In genomic region chr17:29760771-29761682, GRCh38 we compare ENCODE assay signal across 7 cellular contexts.
DNase-seq lines count a peak whose midpoint lies in the region; ATAC-seq lines count a peak whose summit lies in the region.

No MANE protein-coding gene starts in this region.

- H3K4me3 ChIP-seq in effector memory CD4-positive, alpha-beta T cell (ENCODE audit: insufficient read depth, low read depth, low read length, poor library complexity, severe bottlenecking), result peak overlapping the region; percentile 94

- peak overlapping the region; percentile 92 for H3K4me3 Mint-ChIP-seq in memory B cell

- no peaks in the 10 kb centered on the region for H3K27me3 ChIP-seq in effector memory CD4-positive, alpha-beta T cell (replicated peaks; ENCODE audit: control insufficient read depth, insufficient read depth, low read length, poor library complexity, severe bottlenecking)

- DNase-seq in NCI-H82 treated with DMSO at 0.1 percent for 48 hours (lab: John Stamatoyannopoulos, UW; ENCODE audit: unreplicated experiment) (peak; percentile 20), memory B cell (ENCODE audit: low spot score in 2 of 2) (peak; percentile 92 to 93)
- peak; percentile 96 for DNase-seq in activated CD8-positive, alpha-beta memory T cell treated with anti-CD3 and anti-CD28 coated beads for 24 hours
- peak; percentile 80 to 85 (median 83) for DNase-seq in effector memory CD4-positive, alpha-beta T cell
- peak; percentile 74 to 90 (median 84) for DNase-seq in stimulated activated CD4-positive, alpha-beta T cell treated with anti-CD3 and anti-CD28 coated beads, TNF-alpha, amount 100 ng/mL, for 48 hours (ENCODE audit: low read depth in 3 of 3)

- H3K9me3 Mint-ChIP-seq in memory B cell, result no peaks in the 10 kb centered on the region

- peak overlapping the region; percentile 89 for H3K27ac Mint-ChIP-seq in memory B cell

- no peaks in the 10 kb centered on the region for H3K9me3 ChIP-seq in effector memory CD4-positive, alpha-beta T cell (ENCODE audit: control insufficient read depth, low read length)

- peaks cover 20% of the 10 kb centered on the region for H3K4me1 Mint-ChIP-seq in memory B cell

- H3K4me1 ChIP-seq in effector memory CD4-positive, alpha-beta T cell (ENCODE audit: control insufficient read depth, insufficient read depth, low read length, poor library complexity, severe bottlenecking), result peaks cover 18% of the 10 kb centered on the region

- ATAC-seq in GM18868 (IDR thresholded peaks at IDR 0.05; ENCODE audit: unreplicated experiment) (peak; percentile 84), HG03066 (IDR thresholded peaks at IDR 0.05; ENCODE audit: low read depth, unreplicated experiment) (peak; percentile 79), memory B cell (ENCODE audit: low read depth) (peak; percentile 85)

- peak overlapping the region; percentile 80 for H3K27ac ChIP-seq in effector memory CD4-positive, alpha-beta T cell (ENCODE audit: insufficient read depth, low read length, poor library complexity, severe bottlenecking)

- no peaks in the 10 kb centered on the region for H3K27me3 Mint-ChIP-seq in memory B cell

- H3K36me3 ChIP-seq in effector memory CD4-positive, alpha-beta T cell (ENCODE audit: control insufficient read depth, insufficient read depth, low read length), result no peaks in the 10 kb centered on the region

- H3K36me3 Mint-ChIP-seq in memory B cell, result peaks cover 4% of the 10 kb centered on the region

Comparison
In these comparisons a context has a peak if more than half of its experiments do, and no peak if none do; other contexts are left out.
1. Peak in every context shown above with its lines: DNase-seq, ATAC-seq, H3K4me3 ChIP-seq and H3K27ac ChIP-seq.
2. DNase-seq: peak in every context shown above with its lines; median percentile 96 in activated CD8-positive, alpha-beta memory T cell treated with anti-CD3 and anti-CD28 coated beads for 24 hours; 92 in memory B cell; 84 in stimulated activated CD4-positive, alpha-beta T cell treated with anti-CD3 and anti-CD28 coated beads, TNF-alpha, amount 100 ng/mL, for 48 hours; 83 in effector memory CD4-positive, alpha-beta T cell; 20 in NCI-H82 treated with DMSO at 0.1 percent for 48 hours.